ENCODE assay signal across 7 cellular contexts in genomic region chr1:44738985-44739360, GRCh38. TPM values are rescaled to one million over a fixed set of nuclear protein-coding genes. Genes with fewer than 3 reads are reported as not detected.
A peak's percentile ranks its signal among the peaks of the same experiment; 100 is the strongest.
DNase-seq lines count a peak whose midpoint lies in the region.
"Not testable (repeated sequence)": the region's sequence is repeated elsewhere in the genome, so short reads cannot be mapped to it uniquely, and the experiment has no call there.
"Had no signal": no experiment of that assay in that cellular context is flagged by ENCODE, and none has a peak within 500 bp of the region (broad histone marks: within the 10 kb centered on the region; RNA-seq: fewer than 3 reads in every experiment).

No MANE protein-coding gene starts in this region.

- peak overlapping the region; percentile 99 for H4K8ac ChIP-seq in trophoblast cell (ENCODE audit: low read depth, low read length)

- not testable (repeated sequence) for H2AK5ac ChIP-seq in trophoblast cell (ENCODE audit: low read length)

- peak overlapping the region; percentile 85 for H4K12ac ChIP-seq in trophoblast cell (ENCODE audit: low read depth, low read length)

- H2AFZ ChIP-seq in trophoblast cell (ENCODE audit: insufficient read depth, low read length, poor library complexity): peak overlapping the region; percentile 43

- H3K9me3 ChIP-seq in HUES48 (ENCODE audit: control insufficient read depth, insufficient read depth, low read length); trophoblast cell (ENCODE audit: insufficient read depth, low read depth, low read length): not testable (repeated sequence)

- WGBS in trophoblast cell (ENCODE audit: extremely low coverage, insufficient coverage, insufficient read length): no CpG with 5 or more reads among the region's 1 CpG

- peak overlapping the region; percentile 70 for H3K27ac ChIP-seq in HUES48 (ENCODE audit: low read depth, low read length)
- peak overlapping the region; percentile 85 for H3K27ac ChIP-seq in cingulate gyrus (ENCODE audit: low read depth, low read length)
- not testable (repeated sequence) for H3K27ac ChIP-seq in trophoblast cell (ENCODE audit: low read depth, low read length)

- H3K27me3 Mint-ChIP-seq in activated CD4-positive, alpha-beta T cell treated with anti-CD3 and anti-CD28 coated beads, Interleukin-2, amount 10 ng/mL, durations not matched to agents 24 days and 14 days: not testable (repeated sequence)
- peaks cover 0 to 13% (median 2%) of the 10 kb centered on the region in 3 donors for H3K27me3 Mint-ChIP-seq in immature natural killer cell (ENCODE audit: low read depth in 3 of 3)

- not testable (repeated sequence) for H3K27me3 ChIP-seq in HUES48 (ENCODE audit: control insufficient read depth, insufficient read depth, low read length); trophoblast cell (ENCODE audit: insufficient read depth, low read length)

- H4K91ac ChIP-seq in trophoblast cell (ENCODE audit: low read depth, low read length): peak overlapping the region; percentile 87

- not testable (repeated sequence) for H3K4ac ChIP-seq in trophoblast cell (ENCODE audit: low read depth, low read length)

- peak overlapping the region; percentile 95 for H3K14ac ChIP-seq in trophoblast cell (ENCODE audit: low read length)

- peak overlapping the region; percentile 91 for H3K18ac ChIP-seq in trophoblast cell (ENCODE audit: low read length)

- H3K36me3 Mint-ChIP-seq in activated CD4-positive, alpha-beta T cell treated with anti-CD3 and anti-CD28 coated beads, Interleukin-2, amount 10 ng/mL, durations not matched to agents 24 days and 14 days (ENCODE audit: low read depth): peaks cover 18% of the 10 kb centered on the region
- not testable (repeated sequence) for H3K36me3 Mint-ChIP-seq in immature natural killer cell

- peak overlapping the region; percentile 54 for H2BK5ac ChIP-seq in trophoblast cell (ENCODE audit: low read depth, low read length, poor library complexity)

- peak overlapping the region; percentile 96 for H3K4me3 Mint-ChIP-seq in activated CD4-positive, alpha-beta T cell treated with anti-CD3 and anti-CD28 coated beads, Interleukin-2, amount 10 ng/mL, durations not matched to agents 24 days and 14 days
- peak overlapping the region; percentile 93 to 97 (median 95) for H3K4me3 Mint-ChIP-seq in immature natural killer cell

- not testable (repeated sequence) for H3K9me3 Mint-ChIP-seq in activated CD4-positive, alpha-beta T cell treated with anti-CD3 and anti-CD28 coated beads, Interleukin-2, amount 10 ng/mL, durations not matched to agents 24 days and 14 days; immature natural killer cell

- peak overlapping the region; percentile 20 for H2BK120ac ChIP-seq in trophoblast cell (ENCODE audit: insufficient read depth, low read length, poor library complexity)

- 0 out of 2 replicates have a peak overlapping the region, but pooled peaks have one; percentile 3 for H3K9ac ChIP-seq in HUES48 (ENCODE audit: low read depth, low read length)
- not testable (repeated sequence) for H3K9ac ChIP-seq in trophoblast cell (ENCODE audit: low read length)

- H3K4me2 ChIP-seq in trophoblast cell (ENCODE audit: low read length): peak overlapping the region; percentile 72

- not testable (repeated sequence) for H3K4me1 ChIP-seq in HUES48 (ENCODE audit: control insufficient read depth, insufficient read depth, low read length); trophoblast cell (ENCODE audit: control insufficient read depth in 1 of 2, insufficient read depth in 2 of 2, low read length in 2 of 2)

- H3K27ac Mint-ChIP-seq in activated CD4-positive, alpha-beta T cell treated with anti-CD3 and anti-CD28 coated beads, Interleukin-2, amount 10 ng/mL, durations not matched to agents 24 days and 14 days: peak overlapping the region; percentile 97
- peak overlapping the region; percentile 94 to 97 (median 95) for H3K27ac Mint-ChIP-seq in immature natural killer cell

- DNase-seq in activated CD4-positive, alpha-beta T cell treated with anti-CD3 and anti-CD28 coated beads, Interleukin-2, amount 10 ng/mL, durations not matched to agents 24 days and 14 days; immature natural killer cell; trophoblast cell: not testable (repeated sequence)

- peak overlapping the region; percentile 79 for H3K4me3 ChIP-seq in HUES48 (ENCODE audit: low read depth, low read length)
- not testable (repeated sequence) for H3K4me3 ChIP-seq in trophoblast cell (ENCODE audit: low read depth, low read length)

- H3K23ac ChIP-seq in trophoblast cell (ENCODE audit: low read length): not testable (repeated sequence)

- intact Hi-C loops in activated CD4-positive, alpha-beta T cell treated with anti-CD3 and anti-CD28 coated beads, Interleukin-2, amount 10 ng/mL, durations not matched to agents 24 days and 14 days (cut with micrococcal nuclease): loop anchor here (1.0 kb wide), 3 partner anchors 8 to 65 kb away; partner anchors contain the start of genes ARMH1, RNU5D-1, RPS8 and TMEM53

- H3K79me1 ChIP-seq in trophoblast cell (ENCODE audit: low read length): not testable (repeated sequence)

- H3K4me1 Mint-ChIP-seq in activated CD4-positive, alpha-beta T cell treated with anti-CD3 and anti-CD28 coated beads, Interleukin-2, amount 10 ng/mL, durations not matched to agents 24 days and 14 days: peaks cover 33% of the 10 kb centered on the region
- peaks cover 17 to 20% of the 10 kb centered on the region in 2 donors for H3K4me1 Mint-ChIP-seq in immature natural killer cell

- not testable (repeated sequence) for H2BK12ac ChIP-seq in trophoblast cell (ENCODE audit: low read length)

- H3K36me3 ChIP-seq in HUES48 (ENCODE audit: control insufficient read depth, insufficient read depth, low read length): peaks cover 26% of the 10 kb centered on the region
- H3K36me3 ChIP-seq in trophoblast cell (ENCODE audit: control insufficient read depth in 1 of 2, insufficient read depth in 2 of 2, low read length in 2 of 2): not testable (repeated sequence)

- not testable (repeated sequence) for H3K79me2 ChIP-seq in trophoblast cell (ENCODE audit: control insufficient read depth, insufficient read depth, low read length, poor library complexity)

RNA-seq across cellular contexts. Expression of gene KIF2C, which starts 0.7 kb away (rescaled TPM):
- total RNA-seq in activated CD4-positive, alpha-beta T cell treated with anti-CD3 and anti-CD28 coated beads, Interleukin-2, amount 10 ng/mL, durations not matched to agents 24 days and 14 days: 78.1 and 82.7 TPM in 2 replicates
- 1 to 10 TPM in 1 of 3 donors, under 1 TPM in 1, not detected in 1; 0.51 to 1.1 TPM for polyA plus RNA-seq in immature natural killer cell
- 47.3 and 48.8 TPM in 2 replicates for polyA plus RNA-seq in trophoblast cell (2013)

RNA-seq across cellular contexts. Expression of gene RNU5D-1, which starts 8.0 kb away (rescaled TPM):
- not detected in 2 replicates for total RNA-seq in activated CD4-positive, alpha-beta T cell treated with anti-CD3 and anti-CD28 coated beads, Interleukin-2, amount 10 ng/mL, durations not matched to agents 24 days and 14 days
- polyA plus RNA-seq in immature natural killer cell: not detected
- polyA plus RNA-seq in trophoblast cell (2013): not detected in 2 replicates
- total RNA-seq: dermis blood vessel endothelial cell, mesenteric fat pad had no signal

RNA-seq across cellular contexts. Expression of gene RPS8, which starts 36.4 kb away (rescaled TPM):
- 2,376 and 2,377 TPM in 2 replicates for total RNA-seq in activated CD4-positive, alpha-beta T cell treated with anti-CD3 and anti-CD28 coated beads, Interleukin-2, amount 10 ng/mL, durations not matched to agents 24 days and 14 days
- polyA plus RNA-seq in immature natural killer cell: 100 to 1,000 TPM; 412 to 772 (median 474) TPM
- 4,158 and 4,170 TPM in 2 replicates for polyA plus RNA-seq in trophoblast cell (2013)

RNA-seq across cellular contexts. Expression of gene BEST4, which starts 49.0 kb away (rescaled TPM):
- 0.77 and 0.83 TPM in 2 replicates for total RNA-seq in activated CD4-positive, alpha-beta T cell treated with anti-CD3 and anti-CD28 coated beads, Interleukin-2, amount 10 ng/mL, durations not matched to agents 24 days and 14 days
- polyA plus RNA-seq in immature natural killer cell: under 1 TPM in 1 of 3 donors, not detected in 2; 0.37 TPM
- 0.14 TPM in 2 replicates for polyA plus RNA-seq in trophoblast cell (2013)
- total RNA-seq: dermis blood vessel endothelial cell had no signal
